1 cellular context compared by ENCODE assay signal in genomic region chr2:222653280-222653679, GRCh38.
A peak's percentile ranks its signal among the peaks of the same experiment; 100 is the strongest.
TF ChIP-seq lines count a peak whose summit lies in the region.

No MANE protein-coding gene starts in this region.

TF ChIP-seq in HepG2, 621 proteins besides CTCF, POLR2A, EP300 and RAD21:
- no peak for TF ChIP-seq EZH2 (conservative IDR thresholded peaks at IDR 0.05; ENCODE audit: low read depth, low read length)
- TF ChIP-seq RBFOX2 (IDR thresholded peaks at IDR 0.05; ENCODE audit: low read depth, low read length), result 0 out of 2 replicates have a peak, but pooled peaks have one; percentile 21
